ENCODE assay signal across 8 cellular contexts in genomic region chr5:177311723-177312648, GRCh38. TPM values are rescaled to one million over a fixed set of nuclear protein-coding genes. Genes with fewer than 3 reads are reported as not detected.
A peak's percentile ranks its signal among the peaks of the same experiment; 100 is the strongest.
DNase-seq lines count a peak whose midpoint lies in the region; ATAC-seq and TF ChIP-seq lines count a peak whose summit lies in the region.

A gene with protein sequence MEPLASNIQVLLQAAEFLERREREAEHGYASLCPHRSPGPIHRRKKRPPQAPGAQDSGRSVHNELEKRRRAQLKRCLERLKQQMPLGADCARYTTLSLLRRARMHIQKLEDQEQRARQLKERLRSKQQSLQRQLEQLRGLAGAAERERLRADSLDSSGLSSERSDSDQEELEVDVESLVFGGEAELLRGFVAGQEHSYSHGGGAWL (minus strand): TSS chr5:177311898. CDS start chr5:177311830, 68 bp downstream.

- DNase-seq in CD1c-positive myeloid dendritic cell (ENCODE audit: extremely low spot score) (peak; percentile 96), NCI-H69 (lab: John Stamatoyannopoulos, UW) (peak; percentile 99), coronary artery (ENCODE audit: low spot score) (peak; percentile 96)
- DNase-seq in activated CD4-positive, alpha-beta T cell treated with anti-CD3 and anti-CD28 coated beads, Interleukin-2, amount 10 ng/mL, durations not matched to agents 24 days and 14 days, result peak; percentile 99
- DNase-seq in stimulated activated CD4-positive, alpha-beta T cell treated with anti-CD3 and anti-CD28 coated beads, Interleukin-2, amount 100 ng/mL, for 48 hours, result peak; percentile 94 to 95

- TF ChIP-seq RAD21 in liver (IDR thresholded peaks at IDR 0.05), result no peak

- WGBS in liver, result under 1% methylated on average over 78 of the region's 78 CpGs

- peak within 1 kb of the TSS; percentile 85 for H3K4me3 Mint-ChIP-seq in activated CD4-positive, alpha-beta T cell treated with anti-CD3 and anti-CD28 coated beads, Interleukin-2, amount 10 ng/mL, durations not matched to agents 24 days and 14 days

- H3K9me3 ChIP-seq in liver (ENCODE audit: control insufficient read depth in 4 of 4, low read length in 3 of 4), result no peaks in the 10 kb centered on the region

- H3K36me3 Mint-ChIP-seq in activated CD4-positive, alpha-beta T cell treated with anti-CD3 and anti-CD28 coated beads, Interleukin-2, amount 10 ng/mL, durations not matched to agents 24 days and 14 days (ENCODE audit: low read depth), result peaks cover 5% of the 10 kb centered on the region

- H3K36me3 ChIP-seq in liver (ENCODE audit: control insufficient read depth in 4 of 4, insufficient read depth in 3 of 4, low read depth in 1 of 4, low read length in 3 of 4), result peaks cover 0 to 3% (median under 1%) of the 10 kb centered on the region in 4 donors

- H3K27me3 Mint-ChIP-seq in activated CD4-positive, alpha-beta T cell treated with anti-CD3 and anti-CD28 coated beads, Interleukin-2, amount 10 ng/mL, durations not matched to agents 24 days and 14 days, result no peaks in the 10 kb centered on the region

- peaks cover 6 to 19% (median 13%) of the 10 kb centered on the region in 4 donors for H3K4me1 ChIP-seq in liver (ENCODE audit: control insufficient read depth in 4 of 4, insufficient read depth in 4 of 4, low read length in 3 of 4)

- H3K4me1 Mint-ChIP-seq in activated CD4-positive, alpha-beta T cell treated with anti-CD3 and anti-CD28 coated beads, Interleukin-2, amount 10 ng/mL, durations not matched to agents 24 days and 14 days, result peaks cover 31% of the 10 kb centered on the region

- no peaks in the 10 kb centered on the region for H3K27me3 ChIP-seq in liver (ENCODE audit: control insufficient read depth in 4 of 4, insufficient read depth in 4 of 4, low read length in 3 of 4)

- no peak within 1 kb of the TSS for H3K9ac ChIP-seq in liver (ENCODE audit: low read depth in 1 of 2, low read length in 2 of 2)

- H3K27ac Mint-ChIP-seq in activated CD4-positive, alpha-beta T cell treated with anti-CD3 and anti-CD28 coated beads, Interleukin-2, amount 10 ng/mL, durations not matched to agents 24 days and 14 days, result peak within 1 kb of the TSS; percentile 93

- H3K27ac ChIP-seq in coronary artery, result no peak within 1 kb of the TSS
- peak within 1 kb of the TSS; percentile 17 to 40 for H3K27ac ChIP-seq in liver (ENCODE audit: low read depth in 1 of 2, low read length in 2 of 2)

- peak; percentile 78 for ATAC-seq in GM19395 (IDR thresholded peaks at IDR 0.05; ENCODE audit: unreplicated experiment)
- ATAC-seq in HG03521 (IDR thresholded peaks at IDR 0.05; ENCODE audit: unreplicated experiment), result peak; percentile 78

- intact Hi-C loops in activated CD4-positive, alpha-beta T cell treated with anti-CD3 and anti-CD28 coated beads, Interleukin-2, amount 10 ng/mL, durations not matched to agents 24 days and 14 days (cut with micrococcal nuclease), result loop anchor here (1.0 to 2.0 kb wide), 3 partner anchors 9 to 189 kb away; partner anchors contain the start of genes LMAN2, PRELID1 and RAB24

- H3K9me3 Mint-ChIP-seq in activated CD4-positive, alpha-beta T cell treated with anti-CD3 and anti-CD28 coated beads, Interleukin-2, amount 10 ng/mL, durations not matched to agents 24 days and 14 days, result no peaks in the 10 kb centered on the region

- H3K4me3 ChIP-seq in coronary artery (peak within 1 kb of the TSS; percentile 74), liver (ENCODE audit: low read depth in 1 of 3, low read length in 3 of 3) (peak within 1 kb of the TSS; percentile 50 to 64 (median 62))

- TF ChIP-seq CTCF in coronary artery (IDR thresholded peaks at IDR 0.05) (no peak), liver (IDR thresholded peaks at IDR 0.05; ENCODE audit: low read depth, low read length, missing input control) (no peak)

TF ChIP-seq in liver, 16 proteins besides CTCF, POLR2A, EP300 and RAD21:
- TF ChIP-seq, protein P1, sequence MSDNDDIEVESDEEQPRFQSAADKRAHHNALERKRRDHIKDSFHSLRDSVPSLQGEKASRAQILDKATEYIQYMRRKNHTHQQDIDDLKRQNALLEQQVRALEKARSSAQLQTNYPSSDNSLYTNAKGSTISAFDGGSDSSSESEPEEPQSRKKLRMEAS (IDR thresholded peaks at IDR 0.05), result peak; percentile 52
- TF ChIP-seq EGR1 (IDR thresholded peaks at IDR 0.05; ENCODE audit: low read depth in 2 of 2) (no peak), NR2F2 (IDR thresholded peaks at IDR 0.05) (no peak), HNF4A (conservative IDR thresholded peaks at IDR 0.05) (no peak), JUND (IDR thresholded peaks at IDR 0.05) (no peak), RXRA (IDR thresholded peaks at IDR 0.05) (no peak), GABPA (IDR thresholded peaks at IDR 0.05 in 1 of 2, conservative IDR thresholded peaks at IDR 0.05 in 1 of 2) (no peak), FOXA2 (IDR thresholded peaks at IDR 0.05) (no peak), ZBTB33 (IDR thresholded peaks at IDR 0.05) (no peak), YY1 (IDR thresholded peaks at IDR 0.05) (no peak), FOXA1 (IDR thresholded peaks at IDR 0.05) (no peak), TAF1 (conservative IDR thresholded peaks at IDR 0.05) (no peak), HNF4G (IDR thresholded peaks at IDR 0.05) (no peak), SP1 (IDR thresholded peaks at IDR 0.05) (peak; percentile 69), ATF3 (IDR thresholded peaks at IDR 0.05) (no peak)
- TF ChIP-seq, protein P2, sequence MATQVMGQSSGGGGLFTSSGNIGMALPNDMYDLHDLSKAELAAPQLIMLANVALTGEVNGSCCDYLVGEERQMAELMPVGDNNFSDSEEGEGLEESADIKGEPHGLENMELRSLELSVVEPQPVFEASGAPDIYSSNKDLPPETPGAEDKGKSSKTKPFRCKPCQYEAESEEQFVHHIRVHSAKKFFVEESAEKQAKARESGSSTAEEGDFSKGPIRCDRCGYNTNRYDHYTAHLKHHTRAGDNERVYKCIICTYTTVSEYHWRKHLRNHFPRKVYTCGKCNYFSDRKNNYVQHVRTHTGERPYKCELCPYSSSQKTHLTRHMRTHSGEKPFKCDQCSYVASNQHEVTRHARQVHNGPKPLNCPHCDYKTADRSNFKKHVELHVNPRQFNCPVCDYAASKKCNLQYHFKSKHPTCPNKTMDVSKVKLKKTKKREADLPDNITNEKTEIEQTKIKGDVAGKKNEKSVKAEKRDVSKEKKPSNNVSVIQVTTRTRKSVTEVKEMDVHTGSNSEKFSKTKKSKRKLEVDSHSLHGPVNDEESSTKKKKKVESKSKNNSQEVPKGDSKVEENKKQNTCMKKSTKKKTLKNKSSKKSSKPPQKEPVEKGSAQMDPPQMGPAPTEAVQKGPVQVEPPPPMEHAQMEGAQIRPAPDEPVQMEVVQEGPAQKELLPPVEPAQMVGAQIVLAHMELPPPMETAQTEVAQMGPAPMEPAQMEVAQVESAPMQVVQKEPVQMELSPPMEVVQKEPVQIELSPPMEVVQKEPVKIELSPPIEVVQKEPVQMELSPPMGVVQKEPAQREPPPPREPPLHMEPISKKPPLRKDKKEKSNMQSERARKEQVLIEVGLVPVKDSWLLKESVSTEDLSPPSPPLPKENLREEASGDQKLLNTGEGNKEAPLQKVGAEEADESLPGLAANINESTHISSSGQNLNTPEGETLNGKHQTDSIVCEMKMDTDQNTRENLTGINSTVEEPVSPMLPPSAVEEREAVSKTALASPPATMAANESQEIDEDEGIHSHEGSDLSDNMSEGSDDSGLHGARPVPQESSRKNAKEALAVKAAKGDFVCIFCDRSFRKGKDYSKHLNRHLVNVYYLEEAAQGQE (IDR thresholded peaks at IDR 0.05), result no peak

RNA-seq across cellular contexts. Expression of the gene that starts here (rescaled TPM):
- total RNA-seq in activated CD4-positive, alpha-beta T cell treated with anti-CD3 and anti-CD28 coated beads, Interleukin-2, amount 10 ng/mL, durations not matched to agents 24 days and 14 days, result 9.1 and 11.7 TPM in 2 replicates
- total RNA-seq in liver, result 10 to 100 TPM in 1 of 2 donors, 1 to 10 TPM in 1; 6.0 to 36.8 TPM
- polyA plus RNA-seq in liver, result 1 to 10 TPM; 1.9 to 8.0 TPM

Comparison
In these comparisons a context has a peak if more than half of its experiments do, and no peak if none do; other contexts are left out.
1. H3K27ac ChIP-seq: peak in liver (2 of 2); none in coronary artery (0 of 2).
2. Peak in every context shown above with its lines, with median percentiles within 50 percentile points of each other: DNase-seq.